14 cellular contexts compared by ENCODE assay signal in the genomic region with DNA sequence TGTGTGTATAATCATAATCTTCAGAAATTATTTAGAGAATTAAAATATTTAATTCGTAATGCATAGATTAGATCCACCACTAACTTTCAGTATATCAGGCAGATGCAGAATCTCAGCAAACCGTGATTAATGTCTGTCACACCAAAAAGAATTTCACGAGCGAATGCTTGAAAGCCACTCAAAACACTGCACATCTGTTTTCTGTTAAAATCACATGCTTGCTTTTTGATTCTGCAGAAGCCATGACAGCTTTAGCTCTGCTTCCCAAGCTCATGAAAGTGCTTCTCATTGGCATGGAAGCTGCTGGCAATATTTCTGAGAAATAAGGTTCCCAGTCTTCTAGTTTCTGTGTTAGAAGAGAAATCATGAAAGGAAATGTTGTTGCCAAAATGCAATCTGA.
DNase-seq lines count a peak whose midpoint lies in the region; TF ChIP-seq lines count a peak whose summit lies in the region.
"Had no signal": no experiment of that assay in that cellular context is flagged by ENCODE, and none has a peak within 500 bp of the region (broad histone marks: within the 10 kb centered on the region; RNA-seq: fewer than 3 reads in every experiment).

No MANE protein-coding gene starts in this region.

- no peaks in the 10 kb centered on the region for H3K36me3 ChIP-seq in prostate gland
- H3K36me3 ChIP-seq: HAP-1 had no signal

- no peak overlapping the region for H3K4me3 ChIP-seq in astrocyte of the cerebellum (ENCODE audit: low read depth, low read length)
- H3K4me3 ChIP-seq in prostate gland, result no peak overlapping the region
- H3K4me3 ChIP-seq: HAP-1 had no signal

- no peak for TF ChIP-seq POLR2A in prostate gland (IDR thresholded peaks at IDR 0.05)

- no peak for TF ChIP-seq CTCF in astrocyte of the cerebellum (IDR thresholded peaks at IDR 0.05; ENCODE audit: low read depth, low read length, missing control alignments)
- TF ChIP-seq CTCF in prostate gland (IDR thresholded peaks at IDR 0.05), result no peak

- no peak overlapping the region for H3K27ac ChIP-seq in prostate gland

- no peaks in the 10 kb centered on the region for H3K27me3 ChIP-seq in prostate gland (replicated peaks; ENCODE audit: insufficient read depth)

- DNase-seq in DMS79 treated with DMSO at 0.1 percent for 48 hours (lab: John Stamatoyannopoulos, UW), result peak; percentile 49
- peak; percentile 41 for DNase-seq in NCI-H2171 treated with DMSO at 0.1 percent for 48 hours (lab: John Stamatoyannopoulos, UW)
- peak; percentile 31 for DNase-seq in astrocyte of the cerebellum (ENCODE audit: low read depth)
- peak; percentile 15 for DNase-seq in left kidney (ENCODE audit: low read depth, low spot score)
- DNase-seq in COLO668 (lab: John Stamatoyannopoulos, UW; ENCODE audit: unreplicated experiment), result no peak
- DNase-seq in prostate gland (ENCODE audit: low spot score), result no peak
- no peak for DNase-seq in activated CD4-positive, CD25-positive, alpha-beta regulatory T cell treated with anti-CD3 and anti-CD28 coated beads, Interleukin-2, amount 50 U/mL, for 72 hours
- DNase-seq: ACHN; CD8-positive, alpha-beta T cell; NCI-H2081; NCI-H226; NCI-H748 treated with DMSO at 0.1 percent for 48 hours; SHP77 had no signal

- in situ Hi-C loops in astrocyte of the cerebellum (cut with HindIII; ENCODE audit: low sequenced_read_pairs), result no loop called here

- WGBS in prostate gland, result 44% methylated on average over 4 of the region's 4 CpGs

- no peaks in the 10 kb centered on the region for H3K9me3 ChIP-seq in prostate gland
- H3K9me3 ChIP-seq: HAP-1 had no signal

- intact Hi-C loops in prostate gland (cut with DNase I), result no loop called here

- H3K4me1 ChIP-seq in prostate gland (replicated peaks), result no peaks in the 10 kb centered on the region
- H3K4me1 ChIP-seq: HAP-1 had no signal

Comparison
In these comparisons a context has a peak if more than half of its experiments do, and no peak if none do; other contexts are left out.
1. DNase-seq: peak in DMS79 treated with DMSO at 0.1 percent for 48 hours (single experiment), NCI-H2171 treated with DMSO at 0.1 percent for 48 hours (single experiment), astrocyte of the cerebellum (single experiment) and left kidney (single experiment); none in COLO668 (single experiment), prostate gland (single experiment) and activated CD4-positive, CD25-positive, alpha-beta regulatory T cell treated with anti-CD3 and anti-CD28 coated beads, Interleukin-2, amount 50 U/mL, for 72 hours (single experiment).